Comparison of ENCODE assay signal across 8 cellular contexts in genomic region chr5:95959051-95959963, GRCh38. TPM values are rescaled to one million over a fixed set of nuclear protein-coding genes. Genes with fewer than 3 reads are reported as not detected.
A peak's percentile ranks its signal among the peaks of the same experiment; 100 is the strongest.
DNase-seq lines count a peak whose midpoint lies in the region; ATAC-seq and TF ChIP-seq lines count a peak whose summit lies in the region.

No MANE protein-coding gene starts in this region.

- peak overlapping the region; percentile 92 for H3K4me3 ChIP-seq in AG04449 (ENCODE audit: low read depth, low read length)

- no peak for TF ChIP-seq CTCF in AG04449 (IDR thresholded peaks at IDR 0.05; ENCODE audit: insufficient read depth, low read length, missing control alignments)

- ATAC-seq in HG03521 (IDR thresholded peaks at IDR 0.05; ENCODE audit: unreplicated experiment) (no peak), HG02588 (IDR thresholded peaks at IDR 0.05; ENCODE audit: unreplicated experiment) (no peak)

- POLR2A ChIA-PET in AG04449 (lab: Yijun Ruan, JAX), result interaction anchor here (0.7 to 1.4 kb wide), 2 partner anchors 26 to 338 kb away, joined by 3 read pairs; no protein-coding TSS in a partner anchor

- peak overlapping the region; percentile 93 for H3K27ac ChIP-seq in cingulate gyrus (ENCODE audit: low read depth, low read length)

- CTCF ChIA-PET in AG04449 (lab: Yijun Ruan, JAX), result interaction anchor here (0.7 to 7.5 kb wide), 7 partner anchors 17 to 377 kb away, joined by 3 to 43 read pairs (median 3); no protein-coding TSS in a partner anchor

- DNase-seq in AG04449 (ENCODE audit: low read depth, low spot score) (no peak), HT1080 (ENCODE audit: low read depth) (peak; percentile 14), midbrain (lab: John Stamatoyannopoulos, UW) (peak; percentile 18), NCI-H187 treated with DMSO at 0.1 percent for 48 hours (lab: John Stamatoyannopoulos, UW) (no peak)
- no peak for DNase-seq in stimulated activated CD4-positive, alpha-beta T cell treated with anti-CD3 and anti-CD28 coated beads, Interleukin-2, amount 100 ng/mL, for 48 hours

RNA-seq across cellular contexts. Expression of gene ELL2, which starts 2.3 kb away (rescaled TPM):
- total RNA-seq in HT1080 (2014; rRNA removed; shearing (Covaris generic)), result 45.1 and 61.1 TPM in 2 replicates
- polyA plus RNA-seq in HT1080 (2015; cell fraction: cytosol; rRNA removed), result 44.6 and 51.2 TPM in 2 replicates
- polyA plus RNA-seq in HT1080 (2015; cell fraction: nucleus; rRNA removed), result 58.5 and 60.5 TPM in 2 replicates

Comparison
In these comparisons a context has a peak if more than half of its experiments do, and no peak if none do; other contexts are left out.
1. DNase-seq: peak in HT1080 (single experiment) and midbrain (single experiment); none in AG04449 (single experiment), stimulated activated CD4-positive, alpha-beta T cell treated with anti-CD3 and anti-CD28 coated beads, Interleukin-2, amount 100 ng/mL, for 48 hours (0 of 2) and NCI-H187 treated with DMSO at 0.1 percent for 48 hours (single experiment).